Comparison of ENCODE assay signal across 8 cellular contexts in the genomic region with DNA sequence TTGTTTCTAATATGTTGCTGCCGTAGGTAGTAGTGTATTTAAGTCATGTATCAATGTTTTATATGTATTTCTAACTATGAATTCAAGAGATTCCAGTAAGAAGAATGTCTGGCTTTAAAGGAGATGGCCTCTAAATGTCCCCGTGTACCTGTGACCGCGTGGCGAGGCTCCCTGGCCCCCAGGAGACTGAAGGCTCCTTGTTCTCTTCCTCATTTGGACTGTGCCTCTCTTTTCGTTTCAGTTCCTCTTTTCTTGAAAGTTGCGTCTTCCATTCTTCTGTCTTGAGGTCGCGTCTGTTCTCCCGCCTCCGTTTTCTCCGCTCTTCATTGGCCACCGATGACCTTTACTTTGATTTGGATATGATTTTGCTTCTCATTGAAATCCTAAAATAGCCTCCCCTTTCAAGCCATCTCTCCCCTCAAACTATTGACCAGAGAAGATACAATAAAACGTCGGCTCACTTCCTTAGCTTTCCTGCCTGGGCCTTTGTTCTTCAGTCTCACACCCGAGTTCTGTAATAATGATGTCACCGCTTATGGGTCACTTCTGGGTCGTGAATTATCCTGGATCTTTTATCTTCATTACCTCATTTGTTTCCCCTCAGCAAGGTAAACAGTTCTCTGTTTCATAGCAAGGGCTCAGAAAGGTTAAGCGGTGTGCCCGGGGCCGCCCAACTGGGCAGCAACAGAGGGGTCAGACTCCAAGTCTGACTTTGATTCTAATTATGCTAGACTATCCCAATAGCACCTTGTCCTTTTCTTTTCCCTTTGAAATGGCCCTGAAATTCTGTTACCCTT. TPM values are rescaled to one million over a fixed set of nuclear protein-coding genes. Genes with fewer than 3 reads are reported as not detected.
DNase-seq lines count a peak whose midpoint lies in the region; ATAC-seq and TF ChIP-seq lines count a peak whose summit lies in the region.

No MANE protein-coding gene starts in this region.

- H3K27me3 Mint-ChIP-seq in activated T-helper 1 cell treated with anti-CD3 and anti-CD28 coated beads, Interleukin-12 subunit alpha, Interleukin-12 subunit beta, Interleukin-2, Interleukin-4 antibody, amounts not matched to agents 30 ng/mL and 10 ng/mL and 1 ng/mL, durations not matched to agents 14 hours and 24 hours and 36 hours (ENCODE audit: insufficient read depth) = no peaks in the 10 kb centered on the region
- no peaks in the 10 kb centered on the region; the same call in 1 of the 2 replicates for H3K27me3 Mint-ChIP-seq in HFFc6 (ENCODE audit: insufficient read depth)

- H3K4me1 ChIP-seq in HEK293 (ENCODE audit: control insufficient read depth, insufficient read depth, low read length) = no peaks in the 10 kb centered on the region

- TF ChIP-seq POLR2A in NB4 (IDR thresholded peaks at IDR 0.05; ENCODE audit: extremely low read depth, insufficient read length) = no peak

- CTCF ChIA-PET in HEK293 (lab: Yijun Ruan, JAX) = interaction anchor here (0.8 kb wide), 1 partner anchor 30 kb away, joined by 5 read pairs; no protein-coding TSS in a partner anchor

- no peak overlapping the region for H3K27ac Mint-ChIP-seq in activated T-helper 1 cell treated with anti-CD3 and anti-CD28 coated beads, Interleukin-12 subunit alpha, Interleukin-12 subunit beta, Interleukin-2, Interleukin-4 antibody, amounts not matched to agents 30 ng/mL and 10 ng/mL and 1 ng/mL, durations not matched to agents 14 hours and 24 hours and 36 hours
- no peak overlapping the region for H3K27ac Mint-ChIP-seq in HFFc6

- no peaks in the 10 kb centered on the region for H3K9me3 Mint-ChIP-seq in activated T-helper 1 cell treated with anti-CD3 and anti-CD28 coated beads, Interleukin-12 subunit alpha, Interleukin-12 subunit beta, Interleukin-2, Interleukin-4 antibody, amounts not matched to agents 30 ng/mL and 10 ng/mL and 1 ng/mL, durations not matched to agents 14 hours and 24 hours and 36 hours
- H3K9me3 Mint-ChIP-seq in HFFc6 = peaks cover 4% of the 10 kb centered on the region

- no peak overlapping the region for H3K4me3 ChIP-seq in HEK293 (ENCODE audit: low read depth, low read length)
- H3K4me3 ChIP-seq in NB4 (ENCODE audit: low read depth, low read length) = no peak overlapping the region

- H3K4me3 Mint-ChIP-seq in activated T-helper 1 cell treated with anti-CD3 and anti-CD28 coated beads, Interleukin-12 subunit alpha, Interleukin-12 subunit beta, Interleukin-2, Interleukin-4 antibody, amounts not matched to agents 30 ng/mL and 10 ng/mL and 1 ng/mL, durations not matched to agents 14 hours and 24 hours and 36 hours = no peak overlapping the region
- H3K4me3 Mint-ChIP-seq in HFFc6 = no peak overlapping the region

- ATAC-seq in GM18858 (IDR thresholded peaks at IDR 0.05; ENCODE audit: unreplicated experiment) = peak; percentile 94

- intact Hi-C loops in activated T-helper 1 cell treated with anti-CD3 and anti-CD28 coated beads, Interleukin-12 subunit alpha, Interleukin-12 subunit beta, Interleukin-2, Interleukin-4 antibody, amounts not matched to agents 30 ng/mL and 10 ng/mL and 1 ng/mL, durations not matched to agents 14 hours and 24 hours and 36 hours (cut with micrococcal nuclease) = no loop called here

- peaks cover 21 to 85% of the 10 kb centered on the region in 2 experiments for H3K36me3 ChIP-seq in HEK293 (ENCODE audit: control insufficient read depth in 2 of 2, insufficient read depth in 1 of 2, low read length in 2 of 2)

- POLR2A ChIA-PET in HEK293 (lab: Yijun Ruan, JAX) = interaction anchor here (0.6 kb wide), 1 partner anchor 790 kb away, joined by 3 read pairs; the partner anchor contains the start of genes AIMP2 and PMS2

- peaks cover 44% of the 10 kb centered on the region for H3K36me3 Mint-ChIP-seq in activated T-helper 1 cell treated with anti-CD3 and anti-CD28 coated beads, Interleukin-12 subunit alpha, Interleukin-12 subunit beta, Interleukin-2, Interleukin-4 antibody, amounts not matched to agents 30 ng/mL and 10 ng/mL and 1 ng/mL, durations not matched to agents 14 hours and 24 hours and 36 hours (ENCODE audit: low read depth)
- H3K36me3 Mint-ChIP-seq in HFFc6 (ENCODE audit: low read depth) = peaks cover 46% of the 10 kb centered on the region

- TF ChIP-seq CTCF in HEK293 (tag by site-specific recombination; IDR thresholded peaks at IDR 0.05) (no peak), NB4 (IDR thresholded peaks at IDR 0.05; ENCODE audit: low read depth, low read length) (no peak), HFFc6 (IDR thresholded peaks at IDR 0.05) (no peak)

- H3K4me1 Mint-ChIP-seq in activated T-helper 1 cell treated with anti-CD3 and anti-CD28 coated beads, Interleukin-12 subunit alpha, Interleukin-12 subunit beta, Interleukin-2, Interleukin-4 antibody, amounts not matched to agents 30 ng/mL and 10 ng/mL and 1 ng/mL, durations not matched to agents 14 hours and 24 hours and 36 hours (ENCODE audit: low read depth) = no peaks in the 10 kb centered on the region
- peaks cover 15% of the 10 kb centered on the region for H3K4me1 Mint-ChIP-seq in HFFc6 (ENCODE audit: low read depth)

- H3K27ac ChIP-seq in HEK293 (ENCODE audit: extremely low read depth, low read depth, low read length) = no peak overlapping the region

- no peaks in the 10 kb centered on the region for H3K9me3 ChIP-seq in HEK293 (ENCODE audit: control insufficient read depth, insufficient read depth, low read depth, low read length)

- DNase-seq in NB4 (ENCODE audit: low read depth) (peak; percentile 94), medulla oblongata (ENCODE audit: extremely low spot score) (peak; percentile 73), HFFc6 (no peak), NCI-H226 (no peak)
- no peak for DNase-seq in activated T-helper 1 cell treated with anti-CD3 and anti-CD28 coated beads, Interleukin-12 subunit alpha, Interleukin-12 subunit beta, Interleukin-2, Interleukin-4 antibody, amounts not matched to agents 30 ng/mL and 10 ng/mL and 1 ng/mL, durations not matched to agents 14 hours and 24 hours and 36 hours (ENCODE audit: low spot score)
- no peak for DNase-seq in stimulated activated CD4-positive, alpha-beta T cell treated with anti-CD3 and anti-CD28 coated beads, Interleukin-1b, Interleukin-23, amount 100 ng/mL, for 48 hours

TF ChIP-seq in HEK293, 187 proteins besides CTCF, POLR2A, EP300 and RAD21 (continues in another document):
- TF ChIP-seq SP7 (tag by site-specific recombination; IDR thresholded peaks at IDR 0.05) (0 out of 2 replicates have a peak, but pooled peaks have one; percentile 19), ATF2 (tag by site-specific recombination; IDR thresholded peaks at IDR 0.05; ENCODE audit: low read depth) (peak; percentile 93), ZNF843 (tag by site-specific recombination; IDR thresholded peaks at IDR 0.05) (0 out of 2 replicates have a peak, but pooled peaks have one; percentile 29)
- TF ChIP-seq, protein P1, sequence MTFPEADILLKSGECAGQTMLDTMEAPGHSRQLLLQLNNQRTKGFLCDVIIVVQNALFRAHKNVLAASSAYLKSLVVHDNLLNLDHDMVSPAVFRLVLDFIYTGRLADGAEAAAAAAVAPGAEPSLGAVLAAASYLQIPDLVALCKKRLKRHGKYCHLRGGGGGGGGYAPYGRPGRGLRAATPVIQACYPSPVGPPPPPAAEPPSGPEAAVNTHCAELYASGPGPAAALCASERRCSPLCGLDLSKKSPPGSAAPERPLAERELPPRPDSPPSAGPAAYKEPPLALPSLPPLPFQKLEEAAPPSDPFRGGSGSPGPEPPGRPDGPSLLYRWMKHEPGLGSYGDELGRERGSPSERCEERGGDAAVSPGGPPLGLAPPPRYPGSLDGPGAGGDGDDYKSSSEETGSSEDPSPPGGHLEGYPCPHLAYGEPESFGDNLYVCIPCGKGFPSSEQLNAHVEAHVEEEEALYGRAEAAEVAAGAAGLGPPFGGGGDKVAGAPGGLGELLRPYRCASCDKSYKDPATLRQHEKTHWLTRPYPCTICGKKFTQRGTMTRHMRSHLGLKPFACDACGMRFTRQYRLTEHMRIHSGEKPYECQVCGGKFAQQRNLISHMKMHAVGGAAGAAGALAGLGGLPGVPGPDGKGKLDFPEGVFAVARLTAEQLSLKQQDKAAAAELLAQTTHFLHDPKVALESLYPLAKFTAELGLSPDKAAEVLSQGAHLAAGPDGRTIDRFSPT (tag by site-specific recombination; IDR thresholded peaks at IDR 0.05) = peak; percentile 46; the same call in 1 of the 2 replicates

RNA-seq across cellular contexts. Expression of gene WIPI2, which starts 28.7 kb away (rescaled TPM):
- 53.7 and 54.9 TPM in 2 replicates for total RNA-seq in activated T-helper 1 cell treated with anti-CD3 and anti-CD28 coated beads, Interleukin-12 subunit alpha, Interleukin-12 subunit beta, Interleukin-2, Interleukin-4 antibody, amounts not matched to agents 30 ng/mL and 10 ng/mL and 1 ng/mL, durations not matched to agents 14 hours and 24 hours and 36 hours
- total RNA-seq in HFFc6 (2021; fragmentation: NEBNext Ultra II Directional; extraction: Animal tissue kit (Norgen Biotek cat#: 25700)) = 10 to 100 TPM; 55.0 to 71.9 (median 59.2) TPM

Comparison
In these comparisons a context has a peak if more than half of its experiments do, and no peak if none do; other contexts are left out.
1. DNase-seq: peak in NB4 (single experiment) and medulla oblongata (single experiment); none in activated T-helper 1 cell treated with anti-CD3 and anti-CD28 coated beads, Interleukin-12 subunit alpha, Interleukin-12 subunit beta, Interleukin-2, Interleukin-4 antibody, amounts not matched to agents 30 ng/mL and 10 ng/mL and 1 ng/mL, durations not matched to agents 14 hours and 24 hours and 36 hours (single experiment), stimulated activated CD4-positive, alpha-beta T cell treated with anti-CD3 and anti-CD28 coated beads, Interleukin-1b, Interleukin-23, amount 100 ng/mL, for 48 hours (single experiment), HFFc6 (single experiment) and NCI-H226 (single experiment).